12 cellular contexts compared by ENCODE assay signal in the genomic region with DNA sequence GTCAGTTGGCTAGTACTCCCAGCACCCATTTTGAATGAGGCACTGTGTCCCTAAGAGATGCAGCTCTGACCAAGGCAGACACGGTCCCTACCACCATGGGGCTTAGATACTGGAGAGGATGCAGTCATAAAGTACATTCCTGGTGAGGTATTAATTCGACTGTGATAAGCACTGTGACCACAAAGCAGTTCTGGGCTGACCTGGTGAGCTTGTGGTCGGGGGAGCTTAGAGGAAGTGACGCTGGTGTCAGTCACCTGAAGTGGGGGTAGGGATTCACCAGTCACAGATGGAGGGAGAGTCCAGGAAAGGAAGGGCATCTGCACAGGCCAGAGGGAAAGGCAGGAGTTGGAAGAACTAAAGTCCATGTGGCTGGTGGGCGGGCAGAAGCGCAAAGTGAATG. TPM values are rescaled to one million over a fixed set of nuclear protein-coding genes. Genes with fewer than 3 reads are reported as not detected.
DNase-seq lines count a peak whose midpoint lies in the region; ATAC-seq and TF ChIP-seq lines count a peak whose summit lies in the region.
"Had no signal": no experiment of that assay in that cellular context is flagged by ENCODE, and none has a peak within 500 bp of the region (broad histone marks: within the 10 kb centered on the region; RNA-seq: fewer than 3 reads in every experiment).

No MANE protein-coding gene starts in this region.

- no peaks in the 10 kb centered on the region for H3K23me2 ChIP-seq in H9 (ENCODE audit: insufficient read length, low read depth, low read length, poor library complexity, severe bottlenecking)

- H3K27me3 ChIP-seq in H9 (ENCODE audit: insufficient read depth, low read length) = no peaks in the 10 kb centered on the region
- no peaks in the 10 kb centered on the region for H3K27me3 ChIP-seq in foreskin keratinocyte
- peaks cover 0 to 11% (median 0%) of the 10 kb centered on the region in 45 donors for H3K27me3 ChIP-seq in dorsolateral prefrontal cortex
- H3K27me3 ChIP-seq: esophagus muscularis mucosa had no signal

- peak overlapping the region; percentile 9 for H3K9ac ChIP-seq in H9 (ENCODE audit: extremely low read depth, insufficient read length, low read length)

- H3K23ac ChIP-seq in H9 (ENCODE audit: insufficient read length, low read depth, low read length) = no peak overlapping the region

- peak; percentile 47 for DNase-seq in Daoy (ENCODE audit: low read depth)
- DNase-seq in H9 = no peak
- no peak for DNase-seq in T-helper 2 cell treated with Interferon-gamma antibody and Interleukin-4, amounts not matched to agents 5 μg/mL and 100 μg/mL, for 36 hours (ENCODE audit: low spot score)
- DNase-seq in foreskin keratinocyte = peak in 1 of 2 donors; percentile 43
- DNase-seq in NCI-H82 (lab: John Stamatoyannopoulos, UW) = no peak
- DNase-seq in stimulated activated CD4-positive, alpha-beta T cell treated with anti-CD3 and anti-CD28 coated beads, Interleukin-4, amount 100 ng/mL, for 1 hour = no peak
- DNase-seq in dorsolateral prefrontal cortex = no peak
- DNase-seq: NCI-H1417 treated with DMSO at 0.1 percent for 48 hours; stimulated activated CD4-positive, alpha-beta T cell treated with anti-CD3 and anti-CD28 coated beads, Interleukin-12 subunit alpha, Interleukin-12 subunit beta, amount 100 ng/mL, for 4 hours; substantia nigra had no signal

- H3K9me3 ChIP-seq in H9 (ENCODE audit: control insufficient read depth, low read depth, low read length) = no peaks in the 10 kb centered on the region
- H3K9me3 ChIP-seq: esophagus muscularis mucosa had no signal

- no peak overlapping the region for H3K18ac ChIP-seq in H9 (ENCODE audit: insufficient read length, low read depth, low read length)

- no peak overlapping the region for H4K91ac ChIP-seq in H9 (ENCODE audit: insufficient read length, low read depth, low read length)

- no peak overlapping the region for H2AFZ ChIP-seq in H9 (ENCODE audit: low read length)

- peak overlapping the region in 2 of 3 experiments; percentile 14 to 35; a peak in 3 of 7 replicates for H3K27ac Mint-ChIP-seq in H9
- H3K27ac Mint-ChIP-seq in T-helper 2 cell treated with Interferon-gamma antibody and Interleukin-4, amounts not matched to agents 5 μg/mL and 100 μg/mL, for 36 hours = peak overlapping the region; percentile 52

- H3K4me1 ChIP-seq in H9 (ENCODE audit: insufficient read depth, low read length) = peaks cover 3% of the 10 kb centered on the region; the same call in 1 of the 2 replicates
- no peaks in the 10 kb centered on the region for H3K4me1 ChIP-seq in foreskin keratinocyte

- no peak overlapping the region for H4K5ac ChIP-seq in H9 (ENCODE audit: insufficient read length, low read depth, low read length)

- H3K9me3 Mint-ChIP-seq in H9 = peaks cover 4 to 5% of the 10 kb centered on the region in 2 experiments; a peak in 3 of 5 replicates
- no peaks in the 10 kb centered on the region for H3K9me3 Mint-ChIP-seq in T-helper 2 cell treated with Interferon-gamma antibody and Interleukin-4, amounts not matched to agents 5 μg/mL and 100 μg/mL, for 36 hours

- peaks cover 33% of the 10 kb centered on the region; the same call in 1 of the 2 replicates for H3K79me2 ChIP-seq in H9 (ENCODE audit: insufficient read depth, low read length)

- no peak overlapping the region for H3K56ac ChIP-seq in H9 (ENCODE audit: insufficient read length, low read depth, low read length)

- no peaks in the 10 kb centered on the region for H3K79me1 ChIP-seq in H9 (ENCODE audit: insufficient read depth, low read depth, low read length, poor library complexity, severe bottlenecking)

- TF ChIP-seq CTCF in H9 (conservative IDR thresholded peaks at IDR 0.05) = no peak
- TF ChIP-seq CTCF in foreskin keratinocyte (conservative IDR thresholded peaks at IDR 0.05) = no peak
- TF ChIP-seq CTCF in dorsolateral prefrontal cortex (IDR thresholded peaks at IDR 0.05 in 54 of 56, conservative IDR thresholded peaks at IDR 0.05 in 2 of 56; ENCODE audit: low read depth in 1 of 56, partially characterized antibody in 56 of 56) = no peak

- peak; percentile 42 for ATAC-seq in foreskin keratinocyte
- no peak for ATAC-seq in GM18517 (IDR thresholded peaks at IDR 0.05; ENCODE audit: unreplicated experiment)

- H3K14ac ChIP-seq in H9 (ENCODE audit: insufficient read depth, low read length) = no peak overlapping the region

- WGBS in H9 (ENCODE audit: extremely low coverage, insufficient read length, low lambda C conversion rate) = no CpG with 5 or more reads among the region's 6 CpGs

- no peak overlapping the region for H4K8ac ChIP-seq in H9 (replicated peaks; ENCODE audit: insufficient read length, low read depth, low read length)

- no peak overlapping the region for H2BK12ac ChIP-seq in H9 (ENCODE audit: insufficient read length, low read depth, low read length)

- H3K36me3 Mint-ChIP-seq in H9 (ENCODE audit: insufficient read depth in 1 of 3, low read depth in 3 of 3) = peaks cover 3 to 9% (median 5%) of the 10 kb centered on the region in 3 experiments
- H3K36me3 Mint-ChIP-seq in T-helper 2 cell treated with Interferon-gamma antibody and Interleukin-4, amounts not matched to agents 5 μg/mL and 100 μg/mL, for 36 hours (ENCODE audit: low read depth) = peaks cover 7% of the 10 kb centered on the region

- intact Hi-C loops in dorsolateral prefrontal cortex (cut with DNase I) = loop anchor here in 1 of 2 donors (10.0 kb wide), 1 partner anchor 984 kb away; no protein-coding TSS in a partner anchor

- H3K27ac ChIP-seq in H9 (ENCODE audit: insufficient read length, low read depth, low read length) (no peak overlapping the region), foreskin keratinocyte (no peak overlapping the region), dorsolateral prefrontal cortex (no peak overlapping the region)
- H3K27ac ChIP-seq: esophagus muscularis mucosa had no signal

- H3K4me3 Mint-ChIP-seq in H9 = no peak overlapping the region
- H3K4me3 Mint-ChIP-seq in T-helper 2 cell treated with Interferon-gamma antibody and Interleukin-4, amounts not matched to agents 5 μg/mL and 100 μg/mL, for 36 hours = no peak overlapping the region

- H3K4ac ChIP-seq in H9 (ENCODE audit: low read depth, low read length) = no peak overlapping the region

- no peak overlapping the region for H3K4me3 ChIP-seq in dorsolateral prefrontal cortex
- H3K4me3 ChIP-seq: esophagus muscularis mucosa had no signal

- H3K27me3 Mint-ChIP-seq in H9 (ENCODE audit: low read depth) = no peaks in the 10 kb centered on the region; the same call in none of the 2 replicates
- H3K27me3 Mint-ChIP-seq in T-helper 2 cell treated with Interferon-gamma antibody and Interleukin-4, amounts not matched to agents 5 μg/mL and 100 μg/mL, for 36 hours (ENCODE audit: low read depth) = no peaks in the 10 kb centered on the region

- H4K20me1 ChIP-seq in H9 (ENCODE audit: control insufficient read depth, insufficient read depth, insufficient read length) = no peaks in the 10 kb centered on the region

- no peak overlapping the region for H3T11ph ChIP-seq in H9 (ENCODE audit: low read length)

- no peak overlapping the region for H2BK20ac ChIP-seq in H9 (ENCODE audit: low read depth, low read length, poor library complexity, severe bottlenecking)

- H2BK120ac ChIP-seq in H9 (ENCODE audit: low read depth, low read length, poor library complexity, severe bottlenecking) = no peak overlapping the region

- no peak overlapping the region for H3K4me2 ChIP-seq in H9 (ENCODE audit: insufficient read depth, insufficient read length, low read length)

- H2BK15ac ChIP-seq in H9 (ENCODE audit: low read depth, low read length) = no peak overlapping the region

- no peak overlapping the region for H2BK5ac ChIP-seq in H9 (ENCODE audit: insufficient read length, low read length)

- peaks cover 7 to 8% of the 10 kb centered on the region in 2 experiments for H3K4me1 Mint-ChIP-seq in H9
- peaks cover 7% of the 10 kb centered on the region for H3K4me1 Mint-ChIP-seq in T-helper 2 cell treated with Interferon-gamma antibody and Interleukin-4, amounts not matched to agents 5 μg/mL and 100 μg/mL, for 36 hours (ENCODE audit: low read depth)

- H2AK5ac ChIP-seq in H9 (ENCODE audit: insufficient read length, low read length) = no peak overlapping the region

RNA-seq across cellular contexts. Expression of a gene that starts 15.8 kb away (rescaled TPM):
- total RNA-seq in Daoy (2014; rRNA removed; shearing (Covaris generic)) = 0.57 TPM in 1 of 2 replicates, not detected in the other
- total RNA-seq in H9 (2021) (1.7 and 1.8 TPM in 2 replicates), foreskin keratinocyte (0.32 and 0.37 TPM in 2 replicates), dorsolateral prefrontal cortex (1 to 10 TPM in 18 of 120 experiments, under 1 TPM in 65, not detected in 37; 0.24 to 1.5 (median 0.59) TPM)
- polyA plus RNA-seq in foreskin keratinocyte = 0.32 and 0.50 TPM in 2 replicates

RNA-seq across cellular contexts. Expression of a gene that starts 57.7 kb away (rescaled TPM):
- total RNA-seq in Daoy (2014; rRNA removed; shearing (Covaris generic)) = 0.48 and 1.0 TPM in 2 replicates
- total RNA-seq in H9 (2021) (6.4 and 8.3 TPM in 2 replicates), foreskin keratinocyte (2.9 TPM in 2 replicates), dorsolateral prefrontal cortex (10 to 100 TPM; 11.1 to 38.3 (median 21.2) TPM)
- 0.64 and 0.86 TPM in 2 replicates for polyA plus RNA-seq in foreskin keratinocyte
